Comparison of ENCODE assay signal across 18 cellular contexts in the genomic region with DNA sequence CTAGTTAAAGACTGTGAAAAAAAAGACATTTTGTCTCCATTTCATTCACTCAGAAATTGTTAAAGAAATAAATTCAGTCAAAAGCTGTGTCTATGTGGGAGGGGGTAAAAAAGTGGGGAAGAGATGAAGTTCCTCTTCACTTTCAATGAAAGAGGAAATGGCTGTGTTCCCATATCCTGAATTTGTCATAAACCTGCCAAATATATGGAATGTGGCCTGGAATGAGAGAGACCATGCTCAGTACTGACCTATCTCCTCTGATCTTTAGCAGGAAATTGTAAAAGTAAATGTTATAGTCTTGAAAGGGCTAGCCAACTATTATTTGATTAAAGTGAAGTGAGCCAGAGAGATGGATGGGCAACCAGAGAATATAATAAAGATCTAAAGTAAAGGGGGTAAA.
DNase-seq lines count a peak whose midpoint lies in the region; ATAC-seq, FAIRE-seq and TF ChIP-seq lines count a peak whose summit lies in the region.
"Had no signal": no experiment of that assay in that cellular context is flagged by ENCODE, and none has a peak within 500 bp of the region (broad histone marks: within the 10 kb centered on the region; RNA-seq: fewer than 3 reads in every experiment).

No MANE protein-coding gene starts in this region.

- TF ChIP-seq CTCF in liver (IDR thresholded peaks at IDR 0.05; ENCODE audit: low read depth, low read length, missing input control) = no peak
- TF ChIP-seq CTCF in HepG2 (CRISPR knock-in tag; IDR thresholded peaks at IDR 0.05) = no peak
- no peak for TF ChIP-seq CTCF in VCaP (conservative IDR thresholded peaks at IDR 0.05)
- no peak for TF ChIP-seq CTCF in right lobe of liver (IDR thresholded peaks at IDR 0.05)

- H3K79me2 ChIP-seq in HepG2 (ENCODE audit: insufficient read depth, low read length) = no peaks in the 10 kb centered on the region

- H3K4me1 Mint-ChIP-seq in CD8-positive, alpha-beta memory T cell = no peaks in the 10 kb centered on the region
- H3K4me1 Mint-ChIP-seq: CD4-positive, CD25-positive, alpha-beta regulatory T cell had no signal

- no peak overlapping the region for H2AFZ ChIP-seq in HepG2 (ENCODE audit: low read length)

- H3K4me3 Mint-ChIP-seq in CD8-positive, alpha-beta memory T cell = no peak overlapping the region
- H3K4me3 Mint-ChIP-seq: CD4-positive, CD25-positive, alpha-beta regulatory T cell had no signal

- no peak overlapping the region for H3K9ac ChIP-seq in liver (ENCODE audit: low read depth in 1 of 2, low read length in 2 of 2)
- H3K9ac ChIP-seq in HepG2 (ENCODE audit: insufficient read depth, low read depth, low read length) = no peak overlapping the region
- no peak overlapping the region for H3K9ac ChIP-seq in subcutaneous abdominal adipose tissue (ENCODE audit: low read length in 5 of 5)

- TF ChIP-seq POLR2A in HepG2 (IDR thresholded peaks at IDR 0.05; ENCODE audit: insufficient read depth in 1 of 2, low read depth in 2 of 2, low read length in 2 of 2) = no peak
- no peak for TF ChIP-seq POLR2A in right lobe of liver (IDR thresholded peaks at IDR 0.05)

- H3K4me1 ChIP-seq in liver (ENCODE audit: control insufficient read depth in 4 of 4, insufficient read depth in 4 of 4, low read length in 3 of 4) (no peaks in the 10 kb centered on the region), HepG2 (ENCODE audit: insufficient read depth, low read length) (no peaks in the 10 kb centered on the region), right lobe of liver (no peaks in the 10 kb centered on the region), subcutaneous abdominal adipose tissue (ENCODE audit: control insufficient read depth in 5 of 5, insufficient read depth in 5 of 5, low read length in 5 of 5) (peaks cover 0 to 29% (median 26%) of the 10 kb centered on the region in 5 donors)
- no peaks in the 10 kb centered on the region for H3K4me1 ChIP-seq in CD8-positive, alpha-beta memory T cell (ENCODE audit: insufficient read depth, low read length)
- H3K4me1 ChIP-seq: BE2C, HAP-1 had no signal

- H3K27me3 Mint-ChIP-seq in CD8-positive, alpha-beta memory T cell = peaks cover 0 to 6% of the 10 kb centered on the region in 2 donors
- H3K27me3 Mint-ChIP-seq: CD4-positive, CD25-positive, alpha-beta regulatory T cell had no signal

- H3K4me3 ChIP-seq in liver (ENCODE audit: low read depth in 1 of 3, low read length in 3 of 3) = no peak overlapping the region
- no peak overlapping the region for H3K4me3 ChIP-seq in HepG2 (replicated peaks in 1 of 3; ENCODE audit: insufficient read depth in 1 of 3, low read depth in 2 of 3, low read length in 3 of 3)
- no peak overlapping the region for H3K4me3 ChIP-seq in right lobe of liver
- H3K4me3 ChIP-seq in subcutaneous abdominal adipose tissue (ENCODE audit: low read depth in 1 of 5, low read length in 5 of 5) = no peak overlapping the region
- H3K4me3 ChIP-seq in CD8-positive, alpha-beta memory T cell (ENCODE audit: low read length) = no peak overlapping the region
- H3K4me3 ChIP-seq: HAP-1 had no signal

- H3K27me3 ChIP-seq in liver (ENCODE audit: control insufficient read depth in 4 of 4, insufficient read depth in 4 of 4, low read length in 3 of 4) = no peaks in the 10 kb centered on the region
- no peaks in the 10 kb centered on the region for H3K27me3 ChIP-seq in HepG2 (ENCODE audit: control insufficient read depth in 1 of 2, insufficient read depth in 2 of 2, low read length in 2 of 2)
- H3K27me3 ChIP-seq in right lobe of liver = no peaks in the 10 kb centered on the region
- no peaks in the 10 kb centered on the region for H3K27me3 ChIP-seq in subcutaneous abdominal adipose tissue (ENCODE audit: control insufficient read depth in 5 of 5, insufficient read depth in 4 of 5, low read length in 5 of 5)
- no peaks in the 10 kb centered on the region for H3K27me3 ChIP-seq in CD8-positive, alpha-beta memory T cell (ENCODE audit: insufficient read depth, low read length, poor library complexity, severe bottlenecking)
- H3K27me3 ChIP-seq: BE2C had no signal

- peaks cover 0 to 15% (median 0%) of the 10 kb centered on the region in 3 donors for H3K36me3 Mint-ChIP-seq in CD8-positive, alpha-beta memory T cell
- H3K36me3 Mint-ChIP-seq: CD4-positive, CD25-positive, alpha-beta regulatory T cell had no signal

- intact Hi-C loops in HepG2 (cut with micrococcal nuclease; ENCODE audit: unreplicated experiment) = no loop called here
- intact Hi-C loops in right lobe of liver (cut with DNase I) = no loop called here

- no peak overlapping the region for H3K27ac Mint-ChIP-seq in CD8-positive, alpha-beta memory T cell
- H3K27ac Mint-ChIP-seq: CD4-positive, CD25-positive, alpha-beta regulatory T cell had no signal

- H4K20me1 ChIP-seq in HepG2 (ENCODE audit: insufficient read depth, low read length) = no peaks in the 10 kb centered on the region

- no peak overlapping the region for H3K27ac ChIP-seq in liver (ENCODE audit: low read depth in 1 of 2, low read length in 2 of 2)
- no peak overlapping the region for H3K27ac ChIP-seq in HepG2 (ENCODE audit: extremely low read length, insufficient read depth, low read length)
- H3K27ac ChIP-seq in VCaP = peak overlapping the region; percentile 51
- no peak overlapping the region for H3K27ac ChIP-seq in right lobe of liver
- peak overlapping the region; percentile 35 for H3K27ac ChIP-seq in subcutaneous abdominal adipose tissue (ENCODE audit: low read depth, low read length)
- H3K27ac ChIP-seq in CD8-positive, alpha-beta memory T cell (ENCODE audit: low read depth, low read length) = no peak overlapping the region

- peaks cover 5 to 14% (median 12%) of the 10 kb centered on the region in 5 donors for H3K9me3 Mint-ChIP-seq in CD8-positive, alpha-beta memory T cell

- ATAC-seq in HepG2 (no peak), right lobe of liver (peak in 3 of 4 donors; percentile 14 to 37 (median 28)), GM19351 (IDR thresholded peaks at IDR 0.05; ENCODE audit: unreplicated experiment) (no peak)

- POLR2A ChIA-PET in HepG2 (lab: Yijun Ruan, JAX) = no interaction called here
- POLR2A ChIA-PET in CD8-positive, alpha-beta memory T cell (lab: Charles Lee) = no interaction called here

- H3K36me3 ChIP-seq in liver (ENCODE audit: control insufficient read depth in 4 of 4, insufficient read depth in 3 of 4, low read depth in 1 of 4, low read length in 3 of 4) (no peaks in the 10 kb centered on the region), HepG2 (replicated peaks in 1 of 2; ENCODE audit: control insufficient read depth in 1 of 2, insufficient read depth in 2 of 2, low read length in 2 of 2) (no peaks in the 10 kb centered on the region), right lobe of liver (no peaks in the 10 kb centered on the region), subcutaneous abdominal adipose tissue (ENCODE audit: control insufficient read depth in 5 of 5, insufficient read depth in 5 of 5, low read length in 5 of 5) (no peaks in the 10 kb centered on the region)
- H3K36me3 ChIP-seq in CD8-positive, alpha-beta memory T cell (ENCODE audit: insufficient read depth, low read length) = no peaks in the 10 kb centered on the region
- H3K36me3 ChIP-seq: BE2C, HAP-1 had no signal

- in situ Hi-C loops in HepG2 (cut with HindIII; ENCODE audit: extremely low pct_ligation_motif_present, low pct_unique_long_range_greater_than_20kb) = no loop called here

- TF ChIP-seq EP300 in HepG2 (IDR thresholded peaks at IDR 0.05; ENCODE audit: low read depth in 2 of 2, low read length in 2 of 2) = no peak
- TF ChIP-seq EP300 in HepG2 (CRISPR knock-in tag; IDR thresholded peaks at IDR 0.05; ENCODE audit: borderline replicate concordance) = no peak

- H3K4me2 ChIP-seq in HepG2 (ENCODE audit: low read depth, low read length) = no peak overlapping the region

- TF ChIP-seq RAD21 in liver (IDR thresholded peaks at IDR 0.05) = no peak
- TF ChIP-seq RAD21 in HepG2 (CRISPR knock-in tag; IDR thresholded peaks at IDR 0.05) = no peak

- no peak for DNase-seq in HepG2 (ENCODE audit: low spot score)
- no peak for DNase-seq in right lobe of liver
- DNase-seq in kidney glomerular epithelial cell (lab: John Stamatoyannopoulos, UW) = no peak
- DNase-seq in CD8-positive, alpha-beta memory T cell = no peak
- DNase-seq: ACHN; BE2C; C1 segment of cervical spinal cord; CD4-positive, CD25-positive, alpha-beta regulatory T cell; DMS153; DMS79; GDM1 had no signal

- H3K9me3 ChIP-seq in liver (ENCODE audit: control insufficient read depth in 4 of 4, low read length in 3 of 4) (peaks cover 0 to 1% (median 0%) of the 10 kb centered on the region in 4 donors), HepG2 (ENCODE audit: low read length) (no peaks in the 10 kb centered on the region), right lobe of liver (no peaks in the 10 kb centered on the region), subcutaneous abdominal adipose tissue (ENCODE audit: control insufficient read depth in 5 of 5, low read length in 5 of 5) (no peaks in the 10 kb centered on the region)
- H3K9me3 ChIP-seq in CD8-positive, alpha-beta memory T cell (ENCODE audit: low read length) = no peaks in the 10 kb centered on the region
- H3K9me3 ChIP-seq: BE2C, HAP-1 had no signal

- no peak for FAIRE-seq in HepG2 (lab: Jason Lieb, UNC)
- FAIRE-seq: GM12892, H1 had no signal

- no TSS peak for BruUV-seq in HepG2 (replicated peaks; lab: Mats Ljungman, UMichigan)

- CTCF ChIA-PET in HepG2 (lab: Yijun Ruan, JAX; ENCODE audit: low intra/inter-chr PET ratio, low total read pairs) = no interaction called here
- CTCF ChIA-PET in CD8-positive, alpha-beta memory T cell (lab: Charles Lee) = no interaction called here

TF ChIP-seq in liver, 16 proteins besides CTCF, POLR2A, EP300 and RAD21:
- TF ChIP-seq NR2F2 (IDR thresholded peaks at IDR 0.05) = peak; percentile 23
- TF ChIP-seq YY1 (IDR thresholded peaks at IDR 0.05) = no peak
- no peak for TF ChIP-seq ATF3 (IDR thresholded peaks at IDR 0.05)

TF ChIP-seq in HepG2, 621 proteins besides CTCF, POLR2A, EP300 and RAD21 (continues in another document):
- TF ChIP-seq, protein P1, sequence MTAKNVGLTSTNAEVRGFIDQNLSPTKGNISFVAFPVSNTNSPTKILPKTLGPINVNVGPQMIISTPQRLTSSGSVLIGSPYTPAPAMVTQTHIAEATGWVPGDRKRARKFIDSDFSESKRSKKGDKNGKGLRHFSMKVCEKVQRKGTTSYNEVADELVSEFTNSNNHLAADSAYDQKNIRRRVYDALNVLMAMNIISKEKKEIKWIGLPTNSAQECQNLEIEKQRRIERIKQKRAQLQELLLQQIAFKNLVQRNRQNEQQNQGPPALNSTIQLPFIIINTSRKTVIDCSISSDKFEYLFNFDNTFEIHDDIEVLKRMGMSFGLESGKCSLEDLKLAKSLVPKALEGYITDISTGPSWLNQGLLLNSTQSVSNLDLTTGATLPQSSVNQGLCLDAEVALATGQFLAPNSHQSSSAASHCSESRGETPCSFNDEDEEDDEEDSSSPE (CRISPR knock-in tag; IDR thresholded peaks at IDR 0.05) = no peak
- TF ChIP-seq SIX1 (CRISPR knock-in tag; IDR thresholded peaks at IDR 0.05; ENCODE audit: borderline replicate concordance) = no peak
- TF ChIP-seq ZIK1 (CRISPR knock-in tag; IDR thresholded peaks at IDR 0.05; ENCODE audit: borderline replicate concordance, low read depth) = no peak
- TF ChIP-seq ZNF543 (CRISPR knock-in tag; IDR thresholded peaks at IDR 0.05) = no peak
- TF ChIP-seq SALL2 (CRISPR knock-in tag; IDR thresholded peaks at IDR 0.05) = no peak
- TF ChIP-seq AHR (CRISPR knock-in tag; IDR thresholded peaks at IDR 0.05) = no peak

Comparison
In these comparisons a context has a peak if more than half of its experiments do, and no peak if none do; other contexts are left out.
1. ATAC-seq: peak in right lobe of liver (3 of 4); none in HepG2 (single experiment) and GM19351 (single experiment).
2. H3K27ac ChIP-seq: peak in VCaP (single experiment) and subcutaneous abdominal adipose tissue (single experiment); none in liver (0 of 2), HepG2 (single experiment), right lobe of liver (0 of 3) and CD8-positive, alpha-beta memory T cell (single experiment).